In genomic region chr1:62436466-62437272, GRCh38 we compare ENCODE assay signal across 1 cellular context.
TF ChIP-seq lines count a peak whose summit lies in the region.

A gene with protein sequence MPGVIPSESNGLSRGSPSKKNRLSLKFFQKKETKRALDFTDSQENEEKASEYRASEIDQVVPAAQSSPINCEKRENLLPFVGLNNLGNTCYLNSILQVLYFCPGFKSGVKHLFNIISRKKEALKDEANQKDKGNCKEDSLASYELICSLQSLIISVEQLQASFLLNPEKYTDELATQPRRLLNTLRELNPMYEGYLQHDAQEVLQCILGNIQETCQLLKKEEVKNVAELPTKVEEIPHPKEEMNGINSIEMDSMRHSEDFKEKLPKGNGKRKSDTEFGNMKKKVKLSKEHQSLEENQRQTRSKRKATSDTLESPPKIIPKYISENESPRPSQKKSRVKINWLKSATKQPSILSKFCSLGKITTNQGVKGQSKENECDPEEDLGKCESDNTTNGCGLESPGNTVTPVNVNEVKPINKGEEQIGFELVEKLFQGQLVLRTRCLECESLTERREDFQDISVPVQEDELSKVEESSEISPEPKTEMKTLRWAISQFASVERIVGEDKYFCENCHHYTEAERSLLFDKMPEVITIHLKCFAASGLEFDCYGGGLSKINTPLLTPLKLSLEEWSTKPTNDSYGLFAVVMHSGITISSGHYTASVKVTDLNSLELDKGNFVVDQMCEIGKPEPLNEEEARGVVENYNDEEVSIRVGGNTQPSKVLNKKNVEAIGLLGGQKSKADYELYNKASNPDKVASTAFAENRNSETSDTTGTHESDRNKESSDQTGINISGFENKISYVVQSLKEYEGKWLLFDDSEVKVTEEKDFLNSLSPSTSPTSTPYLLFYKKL (plus strand): TSS chr1:62437049. CDS start chr1:62439868, 2,819 bp downstream.

TF ChIP-seq in HepG2, 621 proteins besides CTCF, POLR2A, EP300 and RAD21 (continued from another document and continues in another):
- no peak; the same call in 1 of the 2 replicates for TF ChIP-seq ZNF503 (CRISPR knock-in tag; IDR thresholded peaks at IDR 0.05)
- peak; percentile 93 for TF ChIP-seq ZNF652 (CRISPR knock-in tag; IDR thresholded peaks at IDR 0.05; ENCODE audit: borderline replicate concordance, low read depth)
- peak; percentile 92 for TF ChIP-seq KMT2B (CRISPR knock-in tag; IDR thresholded peaks at IDR 0.05)
- no peak for TF ChIP-seq MZF1 (CRISPR knock-in tag; IDR thresholded peaks at IDR 0.05; ENCODE audit: borderline replicate concordance)
- 0 out of 2 replicates have a peak, but pooled peaks have one; percentile 61 for TF ChIP-seq GFI1 (CRISPR knock-in tag; IDR thresholded peaks at IDR 0.05; ENCODE audit: borderline replicate concordance)
- TF ChIP-seq DPF2 (CRISPR knock-in tag; IDR thresholded peaks at IDR 0.05; ENCODE audit: borderline replicate concordance, low read depth) = no peak
- TF ChIP-seq ZBTB38 (CRISPR knock-in tag; IDR thresholded peaks at IDR 0.05) = no peak; the same call in 1 of the 2 replicates
- TF ChIP-seq ZNF484 (CRISPR knock-in tag; IDR thresholded peaks at IDR 0.05; ENCODE audit: borderline replicate concordance, low read depth) = no peak
- TF ChIP-seq ZNF207 (IDR thresholded peaks at IDR 0.05; ENCODE audit: borderline replicate concordance) = no peak
- TF ChIP-seq, protein P1, sequence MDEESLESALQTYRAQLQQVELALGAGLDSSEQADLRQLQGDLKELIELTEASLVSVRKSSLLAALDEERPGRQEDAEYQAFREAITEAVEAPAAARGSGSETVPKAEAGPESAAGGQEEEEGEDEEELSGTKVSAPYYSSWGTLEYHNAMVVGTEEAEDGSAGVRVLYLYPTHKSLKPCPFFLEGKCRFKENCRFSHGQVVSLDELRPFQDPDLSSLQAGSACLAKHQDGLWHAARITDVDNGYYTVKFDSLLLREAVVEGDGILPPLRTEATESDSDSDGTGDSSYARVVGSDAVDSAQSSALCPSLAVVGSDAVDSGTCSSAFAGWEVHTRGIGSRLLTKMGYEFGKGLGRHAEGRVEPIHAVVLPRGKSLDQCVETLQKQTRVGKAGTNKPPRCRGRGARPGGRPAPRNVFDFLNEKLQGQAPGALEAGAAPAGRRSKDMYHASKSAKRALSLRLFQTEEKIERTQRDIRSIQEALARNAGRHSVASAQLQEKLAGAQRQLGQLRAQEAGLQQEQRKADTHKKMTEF (CRISPR knock-in tag; IDR thresholded peaks at IDR 0.05) = no peak; the same call in 1 of the 2 replicates
- TF ChIP-seq THYN1 (CRISPR knock-in tag; IDR thresholded peaks at IDR 0.05; ENCODE audit: borderline replicate concordance, low read depth) = no peak
- TF ChIP-seq ZBTB8A (CRISPR knock-in tag; IDR thresholded peaks at IDR 0.05; ENCODE audit: borderline replicate concordance, low read depth) = no peak
- no peak for TF ChIP-seq ZKSCAN5 (CRISPR knock-in tag; IDR thresholded peaks at IDR 0.05)
- TF ChIP-seq GZF1 (CRISPR knock-in tag; IDR thresholded peaks at IDR 0.05) = no peak
- no peak for TF ChIP-seq ZFP1 (CRISPR knock-in tag; IDR thresholded peaks at IDR 0.05)
- TF ChIP-seq JARID2 (CRISPR knock-in tag; IDR thresholded peaks at IDR 0.05; ENCODE audit: insufficient replicate concordance) = peak; percentile 91
- no peak; the same call in 1 of the 2 replicates for TF ChIP-seq ZNF292 (CRISPR knock-in tag; IDR thresholded peaks at IDR 0.05; ENCODE audit: borderline replicate concordance, low read depth)
- peak; percentile 81; the same call in 1 of the 2 replicates for TF ChIP-seq ZNF773 (CRISPR knock-in tag; IDR thresholded peaks at IDR 0.05; ENCODE audit: borderline replicate concordance)
- TF ChIP-seq, protein P2, sequence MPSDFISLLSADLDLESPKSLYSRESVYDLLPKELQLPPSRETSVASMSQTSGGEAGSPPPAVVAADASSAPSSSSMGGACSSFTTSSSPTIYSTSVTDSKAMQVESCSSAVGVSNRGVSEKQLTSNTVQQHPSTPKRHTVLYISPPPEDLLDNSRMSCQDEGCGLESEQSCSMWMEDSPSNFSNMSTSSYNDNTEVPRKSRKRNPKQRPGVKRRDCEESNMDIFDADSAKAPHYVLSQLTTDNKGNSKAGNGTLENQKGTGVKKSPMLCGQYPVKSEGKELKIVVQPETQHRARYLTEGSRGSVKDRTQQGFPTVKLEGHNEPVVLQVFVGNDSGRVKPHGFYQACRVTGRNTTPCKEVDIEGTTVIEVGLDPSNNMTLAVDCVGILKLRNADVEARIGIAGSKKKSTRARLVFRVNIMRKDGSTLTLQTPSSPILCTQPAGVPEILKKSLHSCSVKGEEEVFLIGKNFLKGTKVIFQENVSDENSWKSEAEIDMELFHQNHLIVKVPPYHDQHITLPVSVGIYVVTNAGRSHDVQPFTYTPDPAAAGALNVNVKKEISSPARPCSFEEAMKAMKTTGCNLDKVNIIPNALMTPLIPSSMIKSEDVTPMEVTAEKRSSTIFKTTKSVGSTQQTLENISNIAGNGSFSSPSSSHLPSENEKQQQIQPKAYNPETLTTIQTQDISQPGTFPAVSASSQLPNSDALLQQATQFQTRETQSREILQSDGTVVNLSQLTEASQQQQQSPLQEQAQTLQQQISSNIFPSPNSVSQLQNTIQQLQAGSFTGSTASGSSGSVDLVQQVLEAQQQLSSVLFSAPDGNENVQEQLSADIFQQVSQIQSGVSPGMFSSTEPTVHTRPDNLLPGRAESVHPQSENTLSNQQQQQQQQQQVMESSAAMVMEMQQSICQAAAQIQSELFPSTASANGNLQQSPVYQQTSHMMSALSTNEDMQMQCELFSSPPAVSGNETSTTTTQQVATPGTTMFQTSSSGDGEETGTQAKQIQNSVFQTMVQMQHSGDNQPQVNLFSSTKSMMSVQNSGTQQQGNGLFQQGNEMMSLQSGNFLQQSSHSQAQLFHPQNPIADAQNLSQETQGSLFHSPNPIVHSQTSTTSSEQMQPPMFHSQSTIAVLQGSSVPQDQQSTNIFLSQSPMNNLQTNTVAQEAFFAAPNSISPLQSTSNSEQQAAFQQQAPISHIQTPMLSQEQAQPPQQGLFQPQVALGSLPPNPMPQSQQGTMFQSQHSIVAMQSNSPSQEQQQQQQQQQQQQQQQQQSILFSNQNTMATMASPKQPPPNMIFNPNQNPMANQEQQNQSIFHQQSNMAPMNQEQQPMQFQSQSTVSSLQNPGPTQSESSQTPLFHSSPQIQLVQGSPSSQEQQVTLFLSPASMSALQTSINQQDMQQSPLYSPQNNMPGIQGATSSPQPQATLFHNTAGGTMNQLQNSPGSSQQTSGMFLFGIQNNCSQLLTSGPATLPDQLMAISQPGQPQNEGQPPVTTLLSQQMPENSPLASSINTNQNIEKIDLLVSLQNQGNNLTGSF (CRISPR knock-in tag; IDR thresholded peaks at IDR 0.05) = no peak
- no peak for TF ChIP-seq ZNF326 (CRISPR knock-in tag; IDR thresholded peaks at IDR 0.05; ENCODE audit: borderline replicate concordance)
- TF ChIP-seq ZFYVE20 (CRISPR knock-in tag; IDR thresholded peaks at IDR 0.05; ENCODE audit: borderline replicate concordance, low read depth) = no peak
- no peak for TF ChIP-seq PTBP1 (IDR thresholded peaks at IDR 0.05; ENCODE audit: low read depth, low read length, poor library complexity, severe bottlenecking)
- TF ChIP-seq KLF15 (CRISPR knock-in tag; IDR thresholded peaks at IDR 0.05; ENCODE audit: borderline replicate concordance) = no peak; the same call in 1 of the 2 replicates
- no peak; the same call in 1 of the 2 replicates for TF ChIP-seq ELF3 (CRISPR knock-in tag; IDR thresholded peaks at IDR 0.05)
- TF ChIP-seq, protein P3, sequence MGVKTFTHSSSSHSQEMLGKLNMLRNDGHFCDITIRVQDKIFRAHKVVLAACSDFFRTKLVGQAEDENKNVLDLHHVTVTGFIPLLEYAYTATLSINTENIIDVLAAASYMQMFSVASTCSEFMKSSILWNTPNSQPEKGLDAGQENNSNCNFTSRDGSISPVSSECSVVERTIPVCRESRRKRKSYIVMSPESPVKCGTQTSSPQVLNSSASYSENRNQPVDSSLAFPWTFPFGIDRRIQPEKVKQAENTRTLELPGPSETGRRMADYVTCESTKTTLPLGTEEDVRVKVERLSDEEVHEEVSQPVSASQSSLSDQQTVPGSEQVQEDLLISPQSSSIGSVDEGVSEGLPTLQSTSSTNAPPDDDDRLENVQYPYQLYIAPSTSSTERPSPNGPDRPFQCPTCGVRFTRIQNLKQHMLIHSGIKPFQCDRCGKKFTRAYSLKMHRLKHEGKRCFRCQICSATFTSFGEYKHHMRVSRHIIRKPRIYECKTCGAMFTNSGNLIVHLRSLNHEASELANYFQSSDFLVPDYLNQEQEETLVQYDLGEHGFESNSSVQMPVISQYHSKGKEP (CRISPR knock-in tag; IDR thresholded peaks at IDR 0.05) = 0 out of 2 replicates have a peak, but pooled peaks have one; percentile 27
- no peak for TF ChIP-seq HOXA5 (CRISPR knock-in tag; IDR thresholded peaks at IDR 0.05)
- TF ChIP-seq KDM6A (CRISPR knock-in tag; IDR thresholded peaks at IDR 0.05; ENCODE audit: low read depth) = no peak
- no peak; the same call in 1 of the 2 replicates for TF ChIP-seq RFX5 (IDR thresholded peaks at IDR 0.05; ENCODE audit: low read depth, low read length)
- TF ChIP-seq ZNF33B (CRISPR knock-in tag; IDR thresholded peaks at IDR 0.05) = peak; percentile 72; the same call in 1 of the 2 replicates
- TF ChIP-seq RFX1 (IDR thresholded peaks at IDR 0.05) = no peak
- no peak for TF ChIP-seq JUNB (CRISPR knock-in tag; IDR thresholded peaks at IDR 0.05; ENCODE audit: borderline replicate concordance)
- no peak for TF ChIP-seq GPN1 (CRISPR knock-in tag; IDR thresholded peaks at IDR 0.05; ENCODE audit: borderline replicate concordance)
- TF ChIP-seq ARNTL (CRISPR knock-in tag; IDR thresholded peaks at IDR 0.05) = peak; percentile 47; the same call in 1 of the 2 replicates
- peak; percentile 42; the same call in 1 of the 2 replicates for TF ChIP-seq ZNF557 (CRISPR knock-in tag; IDR thresholded peaks at IDR 0.05)
- peak; percentile 42 for TF ChIP-seq ZNF256 (CRISPR knock-in tag; conservative IDR thresholded peaks at IDR 0.05)
- TF ChIP-seq, protein P4, sequence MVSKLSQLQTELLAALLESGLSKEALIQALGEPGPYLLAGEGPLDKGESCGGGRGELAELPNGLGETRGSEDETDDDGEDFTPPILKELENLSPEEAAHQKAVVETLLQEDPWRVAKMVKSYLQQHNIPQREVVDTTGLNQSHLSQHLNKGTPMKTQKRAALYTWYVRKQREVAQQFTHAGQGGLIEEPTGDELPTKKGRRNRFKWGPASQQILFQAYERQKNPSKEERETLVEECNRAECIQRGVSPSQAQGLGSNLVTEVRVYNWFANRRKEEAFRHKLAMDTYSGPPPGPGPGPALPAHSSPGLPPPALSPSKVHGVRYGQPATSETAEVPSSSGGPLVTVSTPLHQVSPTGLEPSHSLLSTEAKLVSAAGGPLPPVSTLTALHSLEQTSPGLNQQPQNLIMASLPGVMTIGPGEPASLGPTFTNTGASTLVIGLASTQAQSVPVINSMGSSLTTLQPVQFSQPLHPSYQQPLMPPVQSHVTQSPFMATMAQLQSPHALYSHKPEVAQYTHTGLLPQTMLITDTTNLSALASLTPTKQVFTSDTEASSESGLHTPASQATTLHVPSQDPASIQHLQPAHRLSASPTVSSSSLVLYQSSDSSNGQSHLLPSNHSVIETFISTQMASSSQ (IDR thresholded peaks at IDR 0.05; ENCODE audit: low read depth) = no peak
- TF ChIP-seq, protein P4 (CRISPR knock-in tag; IDR thresholded peaks at IDR 0.05; ENCODE audit: borderline replicate concordance) = peak; percentile 48; the same call in 1 of the 2 replicates
- TF ChIP-seq ZNF235 (CRISPR knock-in tag; IDR thresholded peaks at IDR 0.05; ENCODE audit: borderline replicate concordance) = peak; percentile 79; the same call in 1 of the 2 replicates
- TF ChIP-seq SPEN (CRISPR knock-in tag; IDR thresholded peaks at IDR 0.05; ENCODE audit: low read depth) = peak; percentile 64; the same call in 1 of the 2 replicates
- peak; percentile 85 for TF ChIP-seq HDAC1 (CRISPR knock-in tag; IDR thresholded peaks at IDR 0.05)
- TF ChIP-seq ZNF841 (CRISPR knock-in tag; IDR thresholded peaks at IDR 0.05; ENCODE audit: borderline replicate concordance) = no peak
- TF ChIP-seq, protein P5, sequence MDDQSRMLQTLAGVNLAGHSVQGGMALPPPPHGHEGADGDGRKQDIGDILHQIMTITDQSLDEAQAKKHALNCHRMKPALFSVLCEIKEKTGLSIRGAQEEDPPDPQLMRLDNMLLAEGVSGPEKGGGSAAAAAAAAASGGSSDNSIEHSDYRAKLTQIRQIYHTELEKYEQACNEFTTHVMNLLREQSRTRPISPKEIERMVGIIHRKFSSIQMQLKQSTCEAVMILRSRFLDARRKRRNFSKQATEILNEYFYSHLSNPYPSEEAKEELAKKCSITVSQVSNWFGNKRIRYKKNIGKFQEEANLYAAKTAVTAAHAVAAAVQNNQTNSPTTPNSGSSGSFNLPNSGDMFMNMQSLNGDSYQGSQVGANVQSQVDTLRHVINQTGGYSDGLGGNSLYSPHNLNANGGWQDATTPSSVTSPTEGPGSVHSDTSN (CRISPR knock-in tag; IDR thresholded peaks at IDR 0.05; ENCODE audit: borderline replicate concordance) = no peak
- TF ChIP-seq ATF7 (IDR thresholded peaks at IDR 0.05) = no peak
- 0 out of 2 replicates have a peak, but pooled peaks have one; percentile 25 for TF ChIP-seq ATF7 (CRISPR knock-in tag; IDR thresholded peaks at IDR 0.05)
- TF ChIP-seq, protein P6, sequence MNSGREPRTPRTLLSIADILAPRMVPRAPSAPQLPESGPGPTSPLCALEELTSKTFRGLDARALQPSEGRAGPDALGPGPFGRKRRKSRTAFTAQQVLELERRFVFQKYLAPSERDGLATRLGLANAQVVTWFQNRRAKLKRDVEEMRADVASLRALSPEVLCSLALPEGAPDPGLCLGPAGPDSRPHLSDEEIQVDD (CRISPR knock-in tag; IDR thresholded peaks at IDR 0.05; ENCODE audit: borderline replicate concordance) = 0 out of 2 replicates have a peak, but pooled peaks have one; percentile 53
